Comparison of ENCODE assay signal across 16 cellular contexts in genomic region chr15:90877315-90877714, GRCh38. TPM values are rescaled to one million over a fixed set of nuclear protein-coding genes. Genes with fewer than 3 reads are reported as not detected.
A peak's percentile ranks its signal among the peaks of the same experiment; 100 is the strongest.
DNase-seq lines count a peak whose midpoint lies in the region; ATAC-seq and TF ChIP-seq lines count a peak whose summit lies in the region.
"Had no signal": no experiment of that assay in that cellular context is flagged by ENCODE, and none has a peak within 500 bp of the region (broad histone marks: within the 10 kb centered on the region; RNA-seq: fewer than 3 reads in every experiment).

No MANE protein-coding gene starts in this region.

- TF ChIP-seq CTCF in dorsolateral prefrontal cortex (IDR thresholded peaks at IDR 0.05 in 54 of 56, conservative IDR thresholded peaks at IDR 0.05 in 2 of 56; ENCODE audit: low read depth in 1 of 56, partially characterized antibody in 56 of 56): no peak

- H3K36me3 Mint-ChIP-seq in activated CD4-positive, alpha-beta T cell treated with anti-CD3 and anti-CD28 coated beads, Interleukin-2, amount 10 ng/mL, durations not matched to agents 24 days and 14 days (ENCODE audit: low read depth): peaks cover 84% of the 10 kb centered on the region
- H3K36me3 Mint-ChIP-seq in stimulated activated naive CD8-positive, alpha-beta T cell treated with anti-CD3 and anti-CD28 coated beads, Interleukin-15, Interleukin-2, amounts not matched to agents 100 ng/mL and 50 ng/mL, for 24 hours (ENCODE audit: low read depth): peaks cover 60% of the 10 kb centered on the region

- no peak for DNase-seq in activated CD4-positive, alpha-beta T cell treated with anti-CD3 and anti-CD28 coated beads, Interleukin-2, amount 10 ng/mL, durations not matched to agents 24 days and 14 days
- no peak for DNase-seq in activated CD4-positive, alpha-beta T cell treated with anti-CD3 and anti-CD28 coated beads for 1 hour
- DNase-seq in stimulated activated naive CD8-positive, alpha-beta T cell treated with anti-CD3 and anti-CD28 coated beads, Interleukin-15, Interleukin-2, amounts not matched to agents 100 U/mL and 50 U/mL, for 24 hours: no peak
- DNase-seq in dorsolateral prefrontal cortex (no peak), anterior cingulate cortex (lab: John Stamatoyannopoulos, UW) (no peak), RKO (ENCODE audit: low spot score) (no peak)
- DNase-seq in stimulated activated CD4-positive, alpha-beta T cell treated with anti-CD3 and anti-CD28 coated beads, Interleukin-4, amount 100 ng/mL, for 24 hours: no peak
- DNase-seq: C1 segment of cervical spinal cord, EL, GOT3, NCI-H1436 treated with DMSO at 0.1 percent for 48 hours, NCI-H2081, NCI-H526 treated with DMSO at 0.1 percent for 48 hours, PC-3 had no signal

- no peaks in the 10 kb centered on the region for H3K27me3 Mint-ChIP-seq in activated CD4-positive, alpha-beta T cell treated with anti-CD3 and anti-CD28 coated beads, Interleukin-2, amount 10 ng/mL, durations not matched to agents 24 days and 14 days
- no peaks in the 10 kb centered on the region for H3K27me3 Mint-ChIP-seq in stimulated activated naive CD8-positive, alpha-beta T cell treated with anti-CD3 and anti-CD28 coated beads, Interleukin-15, Interleukin-2, amounts not matched to agents 100 ng/mL and 50 ng/mL, for 24 hours

- H3K4me1 Mint-ChIP-seq in activated CD4-positive, alpha-beta T cell treated with anti-CD3 and anti-CD28 coated beads, Interleukin-2, amount 10 ng/mL, durations not matched to agents 24 days and 14 days: peaks cover 44% of the 10 kb centered on the region
- peaks cover 25% of the 10 kb centered on the region for H3K4me1 Mint-ChIP-seq in stimulated activated naive CD8-positive, alpha-beta T cell treated with anti-CD3 and anti-CD28 coated beads, Interleukin-15, Interleukin-2, amounts not matched to agents 100 ng/mL and 50 ng/mL, for 24 hours (ENCODE audit: low read depth)

- intact Hi-C loops in activated CD4-positive, alpha-beta T cell treated with anti-CD3 and anti-CD28 coated beads, Interleukin-2, amount 10 ng/mL, durations not matched to agents 24 days and 14 days (cut with micrococcal nuclease): no loop called here
- intact Hi-C loops in dorsolateral prefrontal cortex (cut with DNase I): loop anchor here in 1 of 2 donors (5.0 kb wide), 1 partner anchor 560 kb away; no protein-coding TSS in a partner anchor

- H3K4me3 Mint-ChIP-seq in activated CD4-positive, alpha-beta T cell treated with anti-CD3 and anti-CD28 coated beads, Interleukin-2, amount 10 ng/mL, durations not matched to agents 24 days and 14 days: peak overlapping the region; percentile 51
- no peak overlapping the region for H3K4me3 Mint-ChIP-seq in stimulated activated naive CD8-positive, alpha-beta T cell treated with anti-CD3 and anti-CD28 coated beads, Interleukin-15, Interleukin-2, amounts not matched to agents 100 ng/mL and 50 ng/mL, for 24 hours

- no peak for ATAC-seq in stimulated activated naive CD8-positive, alpha-beta T cell treated with anti-CD3 and anti-CD28 coated beads, Interleukin-15, Interleukin-2, amounts not matched to agents 100 U/mL and 50 U/mL, for 24 hours
- ATAC-seq: PC-3 had no signal

- H3K4me3 ChIP-seq in dorsolateral prefrontal cortex: no peak overlapping the region

- H3K27ac Mint-ChIP-seq in activated CD4-positive, alpha-beta T cell treated with anti-CD3 and anti-CD28 coated beads, Interleukin-2, amount 10 ng/mL, durations not matched to agents 24 days and 14 days: peak overlapping the region; percentile 86
- peak overlapping the region; percentile 26 for H3K27ac Mint-ChIP-seq in stimulated activated naive CD8-positive, alpha-beta T cell treated with anti-CD3 and anti-CD28 coated beads, Interleukin-15, Interleukin-2, amounts not matched to agents 100 ng/mL and 50 ng/mL, for 24 hours

- no peaks in the 10 kb centered on the region for H3K9me3 Mint-ChIP-seq in activated CD4-positive, alpha-beta T cell treated with anti-CD3 and anti-CD28 coated beads, Interleukin-2, amount 10 ng/mL, durations not matched to agents 24 days and 14 days
- no peaks in the 10 kb centered on the region for H3K9me3 Mint-ChIP-seq in stimulated activated naive CD8-positive, alpha-beta T cell treated with anti-CD3 and anti-CD28 coated beads, Interleukin-15, Interleukin-2, amounts not matched to agents 100 ng/mL and 50 ng/mL, for 24 hours

- no peaks in the 10 kb centered on the region for H3K27me3 ChIP-seq in dorsolateral prefrontal cortex

- peak overlapping the region in 45 of 59 donors; percentile 15 to 97 (median 62) for H3K27ac ChIP-seq in dorsolateral prefrontal cortex
- H3K27ac ChIP-seq: HL-60 had no signal

RNA-seq across cellular contexts. Expression of gene FES, which starts 7.0 kb away (rescaled TPM):
- total RNA-seq in activated CD4-positive, alpha-beta T cell treated with anti-CD3 and anti-CD28 coated beads, Interleukin-2, amount 10 ng/mL, durations not matched to agents 24 days and 14 days: 32.5 and 33.7 TPM in 2 replicates
- 10 to 100 TPM in 95 of 120 experiments, 1 to 10 TPM in 25; 5.3 to 39.5 (median 13.8) TPM for total RNA-seq in dorsolateral prefrontal cortex

RNA-seq across cellular contexts. Expression of gene FURIN, which starts 8.9 kb away (rescaled TPM):
- total RNA-seq in activated CD4-positive, alpha-beta T cell treated with anti-CD3 and anti-CD28 coated beads, Interleukin-2, amount 10 ng/mL, durations not matched to agents 24 days and 14 days: 432 TPM in 2 replicates
- 10 to 100 TPM; 28.0 to 73.1 (median 40.8) TPM for total RNA-seq in dorsolateral prefrontal cortex

RNA-seq across cellular contexts. Expression of gene MAN2A2, which starts 25.8 kb away (rescaled TPM):
- 196 and 206 TPM in 2 replicates for total RNA-seq in activated CD4-positive, alpha-beta T cell treated with anti-CD3 and anti-CD28 coated beads, Interleukin-2, amount 10 ng/mL, durations not matched to agents 24 days and 14 days
- total RNA-seq in dorsolateral prefrontal cortex: 100 to 1,000 TPM; 152 to 468 (median 226) TPM

RNA-seq across cellular contexts. Expression of gene HDDC3, which starts 55.0 kb away (rescaled TPM):
- total RNA-seq in activated CD4-positive, alpha-beta T cell treated with anti-CD3 and anti-CD28 coated beads, Interleukin-2, amount 10 ng/mL, durations not matched to agents 24 days and 14 days: 36.3 and 39.9 TPM in 2 replicates
- 10 to 100 TPM in 119 of 120 experiments, 1 to 10 TPM in 1; 8.6 to 40.8 (median 20.2) TPM for total RNA-seq in dorsolateral prefrontal cortex

RNA-seq across cellular contexts. Expression of gene UNC45A, which starts 57.8 kb away (rescaled TPM):
- total RNA-seq in activated CD4-positive, alpha-beta T cell treated with anti-CD3 and anti-CD28 coated beads, Interleukin-2, amount 10 ng/mL, durations not matched to agents 24 days and 14 days: 66.9 and 67.0 TPM in 2 replicates
- 10 to 100 TPM; 35.1 to 68.4 (median 47.2) TPM for total RNA-seq in dorsolateral prefrontal cortex
